31 cellular contexts compared by ENCODE assay signal in the genomic region with DNA sequence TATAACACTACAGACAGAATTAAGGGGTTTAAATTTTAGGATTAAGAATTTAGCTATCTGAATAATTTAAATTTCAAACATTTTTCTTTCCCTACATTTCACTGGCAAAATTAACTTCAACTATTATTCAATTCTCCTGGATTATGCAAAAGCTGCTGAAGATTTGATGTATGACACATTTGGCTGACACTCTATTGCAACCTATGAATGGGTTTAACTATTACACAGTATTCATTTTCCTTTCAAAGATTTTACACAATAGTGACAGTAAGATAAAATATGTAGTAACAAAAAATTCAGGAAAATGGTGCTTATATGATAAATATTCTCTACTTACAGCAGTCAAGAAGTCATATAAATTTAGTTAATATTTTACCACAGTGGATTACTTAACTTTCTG.
DNase-seq lines count a peak whose midpoint lies in the region; ATAC-seq, FAIRE-seq and TF ChIP-seq lines count a peak whose summit lies in the region.
"Had no signal": no experiment of that assay in that cellular context is flagged by ENCODE, and none has a peak within 500 bp of the region (broad histone marks: within the 10 kb centered on the region; RNA-seq: fewer than 3 reads in every experiment).

No MANE protein-coding gene starts in this region.

- H3K27me3 ChIP-seq in GM23248 (replicated peaks; ENCODE audit: insufficient read depth): no peaks in the 10 kb centered on the region
- no peaks in the 10 kb centered on the region for H3K27me3 ChIP-seq in pancreas
- H3K27me3 ChIP-seq: gastrocnemius medialis, testis had no signal

- ATAC-seq in activated CD8-positive, alpha-beta T cell treated with anti-CD3 and anti-CD28 coated beads for 36 hours: no peak
- ATAC-seq in activated CD8-positive, alpha-beta T cell treated with anti-CD3 and anti-CD28 coated beads, Interleukin-2, amount 10 ng/mL, durations not matched to agents 7 days and 5 days: no peak
- ATAC-seq in pancreas: no peak
- ATAC-seq: gastrocnemius medialis, GM23338, HepG2, lower lobe of right lung had no signal

- H3K27ac ChIP-seq in GM23248 (no peak overlapping the region), pancreas (no peak overlapping the region)
- H3K27ac ChIP-seq: gastrocnemius medialis, lower lobe of right lung, testis had no signal

- H3K4me3 Mint-ChIP-seq in activated CD8-positive, alpha-beta T cell treated with anti-CD3 and anti-CD28 coated beads for 36 hours: no peak overlapping the region
- H3K4me3 Mint-ChIP-seq in activated CD8-positive, alpha-beta T cell treated with anti-CD3 and anti-CD28 coated beads, Interleukin-2, amount 10 ng/mL, durations not matched to agents 7 days and 5 days: no peak overlapping the region
- no peak overlapping the region for H3K4me3 Mint-ChIP-seq in HFFc6
- H3K4me3 Mint-ChIP-seq: brain, GM23338 had no signal

- H3K27ac Mint-ChIP-seq in activated CD8-positive, alpha-beta T cell treated with anti-CD3 and anti-CD28 coated beads for 36 hours: peak overlapping the region; percentile 59
- H3K27ac Mint-ChIP-seq in activated CD8-positive, alpha-beta T cell treated with anti-CD3 and anti-CD28 coated beads, Interleukin-2, amount 10 ng/mL, durations not matched to agents 7 days and 5 days: no peak overlapping the region
- H3K27ac Mint-ChIP-seq in HFFc6: no peak overlapping the region
- H3K27ac Mint-ChIP-seq: GM23338 had no signal

- H3K9me3 ChIP-seq in GM23248 (ENCODE audit: low read depth): no peaks in the 10 kb centered on the region
- no peaks in the 10 kb centered on the region for H3K9me3 ChIP-seq in pancreas
- H3K9me3 ChIP-seq: gastrocnemius medialis, lower lobe of right lung, testis had no signal

- no peaks in the 10 kb centered on the region for H3K9me3 Mint-ChIP-seq in activated CD8-positive, alpha-beta T cell treated with anti-CD3 and anti-CD28 coated beads for 36 hours
- no peaks in the 10 kb centered on the region for H3K9me3 Mint-ChIP-seq in activated CD8-positive, alpha-beta T cell treated with anti-CD3 and anti-CD28 coated beads, Interleukin-2, amount 10 ng/mL, durations not matched to agents 7 days and 5 days (ENCODE audit: insufficient read depth)
- no peaks in the 10 kb centered on the region for H3K9me3 Mint-ChIP-seq in HFFc6
- H3K9me3 Mint-ChIP-seq: brain, GM23338, naive B cell had no signal

- intact Hi-C loops in activated CD8-positive, alpha-beta T cell treated with anti-CD3 and anti-CD28 coated beads for 36 hours (cut with micrococcal nuclease): no loop called here
- intact Hi-C loops in pancreas (cut with DNase I): no loop called here

- in situ Hi-C loops in GM23248 (cut with MboI): loop anchor here (25.0 kb wide), 1 partner anchor 588 kb away; no protein-coding TSS in a partner anchor

- H3K4me3 ChIP-seq in GM23248: no peak overlapping the region
- no peak overlapping the region for H3K4me3 ChIP-seq in fibroblast of pulmonary artery (replicated peaks; ENCODE audit: low read depth, low read length)
- no peak overlapping the region for H3K4me3 ChIP-seq in pancreas
- H3K4me3 ChIP-seq: gastrocnemius medialis, GM23338, lower lobe of right lung, testis had no signal

- POLR2A ChIA-PET in activated CD8-positive, alpha-beta T cell treated with anti-CD3 and anti-CD28 coated beads for 36 hours (lab: Charles Lee): no interaction called here
- POLR2A ChIA-PET in activated CD8-positive, alpha-beta T cell treated with anti-CD3 and anti-CD28 coated beads, Interleukin-2, amount 10 ng/mL, durations not matched to agents 7 days and 5 days (lab: Charles Lee): no interaction called here

- DNase-seq in activated CD8-positive, alpha-beta T cell treated with anti-CD3 and anti-CD28 coated beads for 36 hours: no peak
- no peak for DNase-seq in activated CD8-positive, alpha-beta T cell treated with anti-CD3 and anti-CD28 coated beads, Interleukin-2, amount 10 ng/mL, durations not matched to agents 7 days and 5 days
- peak; percentile 13 for DNase-seq in GM23248
- peak; percentile 11 for DNase-seq in fibroblast of pulmonary artery (ENCODE audit: low read depth)
- no peak for DNase-seq in pancreas
- no peak for DNase-seq in HFFc6
- DNase-seq in DMS53 treated with DMSO at 0.1 percent for 48 hours (lab: John Stamatoyannopoulos, UW; ENCODE audit: unreplicated experiment): no peak
- no peak for DNase-seq in NCI-H1048 (lab: John Stamatoyannopoulos, UW)
- DNase-seq: activated CD4-positive, CD25-positive, alpha-beta regulatory T cell treated with anti-CD3 and anti-CD28 coated beads, Interleukin-2, amount 50 U/mL, for 72 hours; activated CD8-positive, alpha-beta memory T cell treated with anti-CD3 and anti-CD28 coated beads for 24 hours; activated effector memory CD4-positive, alpha-beta T cell treated with anti-CD3 and anti-CD28 coated beads, Interleukin-2, amount 50 U/mL, for 16 hours; activated T-cell treated with anti-CD3 and anti-CD28 coated beads for 4 hours; amniotic stem cell; DMS153; gastrocnemius medialis; Karpas-422; kidney glomerular epithelial cell; lower lobe of right lung; midbrain; naive B cell; NCI-H1417; NCI-H2029; NCI-H510A treated with DMSO at 0.1 percent for 48 hours; small intestine; stimulated activated naive CD4-positive, alpha-beta T cell treated with Interleukin-2 at 50 U/mL for 16 hours; testis had no signal

- H3K36me3 ChIP-seq in GM23248 (ENCODE audit: low read depth) (peaks cover 4% of the 10 kb centered on the region; the same call in 1 of the 2 replicates), pancreas (peaks cover 3 to 37% (median 14%) of the 10 kb centered on the region in 3 donors)
- H3K36me3 ChIP-seq: gastrocnemius medialis had no signal

- peaks cover 65% of the 10 kb centered on the region for H3K4me1 Mint-ChIP-seq in activated CD8-positive, alpha-beta T cell treated with anti-CD3 and anti-CD28 coated beads for 36 hours (ENCODE audit: low read depth)
- H3K4me1 Mint-ChIP-seq in activated CD8-positive, alpha-beta T cell treated with anti-CD3 and anti-CD28 coated beads, Interleukin-2, amount 10 ng/mL, durations not matched to agents 7 days and 5 days (ENCODE audit: low read depth): peaks cover 59% of the 10 kb centered on the region
- peaks cover 19% of the 10 kb centered on the region for H3K4me1 Mint-ChIP-seq in HFFc6 (ENCODE audit: low read depth)

- no peaks in the 10 kb centered on the region for H3K9me2 ChIP-seq in GM23248 (ENCODE audit: insufficient read depth)

- no peaks in the 10 kb centered on the region for H3K79me2 ChIP-seq in GM23248 (ENCODE audit: insufficient read depth)

- H3K9ac ChIP-seq in GM23248: no peak overlapping the region

- H3K4me1 ChIP-seq in GM23248 (ENCODE audit: insufficient read depth) (no peaks in the 10 kb centered on the region), pancreas (peaks cover 3 to 17% (median 9%) of the 10 kb centered on the region in 3 donors)
- H3K4me1 ChIP-seq: gastrocnemius medialis, lower lobe of right lung, testis had no signal

- CTCF ChIA-PET in activated CD8-positive, alpha-beta T cell treated with anti-CD3 and anti-CD28 coated beads for 36 hours (lab: Charles Lee): interaction anchor here (1.0 to 1.2 kb wide), 4 partner anchors 13 to 26 kb away, joined by 3 to 5 read pairs (median 3); no protein-coding TSS in a partner anchor
- CTCF ChIA-PET in activated CD8-positive, alpha-beta T cell treated with anti-CD3 and anti-CD28 coated beads, Interleukin-2, amount 10 ng/mL, durations not matched to agents 7 days and 5 days (lab: Charles Lee): interaction anchor here (1.3 to 1.6 kb wide), 2 partner anchors 26 to 298 kb away, joined by 3 to 4 read pairs; no protein-coding TSS in a partner anchor

- H4K20me1 ChIP-seq in GM23248 (ENCODE audit: insufficient read depth): no peaks in the 10 kb centered on the region

- no peaks in the 10 kb centered on the region for H3F3A ChIP-seq in GM23248 (ENCODE audit: insufficient read depth)

- no peak overlapping the region for H2AFZ ChIP-seq in GM23248
- H2AFZ ChIP-seq: GM23338 had no signal

- peaks cover 60% of the 10 kb centered on the region for H3K36me3 Mint-ChIP-seq in activated CD8-positive, alpha-beta T cell treated with anti-CD3 and anti-CD28 coated beads for 36 hours (ENCODE audit: low read depth)
- peaks cover 75% of the 10 kb centered on the region for H3K36me3 Mint-ChIP-seq in activated CD8-positive, alpha-beta T cell treated with anti-CD3 and anti-CD28 coated beads, Interleukin-2, amount 10 ng/mL, durations not matched to agents 7 days and 5 days (ENCODE audit: low read depth)
- peaks cover 34% of the 10 kb centered on the region for H3K36me3 Mint-ChIP-seq in HFFc6 (ENCODE audit: low read depth)

- TF ChIP-seq CTCF in activated CD8-positive, alpha-beta T cell treated with anti-CD3 and anti-CD28 coated beads for 36 hours (IDR thresholded peaks at IDR 0.05): no peak
- TF ChIP-seq CTCF in fibroblast of pulmonary artery (IDR thresholded peaks at IDR 0.05; ENCODE audit: low read length, missing control alignments) (no peak), pancreas (IDR thresholded peaks at IDR 0.05) (no peak), HFFc6 (IDR thresholded peaks at IDR 0.05) (no peak)

- no peaks in the 10 kb centered on the region for H3K27me3 Mint-ChIP-seq in activated CD8-positive, alpha-beta T cell treated with anti-CD3 and anti-CD28 coated beads for 36 hours
- no peaks in the 10 kb centered on the region for H3K27me3 Mint-ChIP-seq in activated CD8-positive, alpha-beta T cell treated with anti-CD3 and anti-CD28 coated beads, Interleukin-2, amount 10 ng/mL, durations not matched to agents 7 days and 5 days (ENCODE audit: low read depth)
- H3K27me3 Mint-ChIP-seq in HFFc6 (ENCODE audit: insufficient read depth): no peaks in the 10 kb centered on the region
- H3K27me3 Mint-ChIP-seq: brain, naive B cell had no signal

- H3K4me2 ChIP-seq in GM23248 (ENCODE audit: unreplicated experiment): no peak overlapping the region
- H3K4me2 ChIP-seq: GM23338 had no signal

- peak; percentile 64 for FAIRE-seq in pancreas (lab: Jason Lieb, UNC)
- FAIRE-seq: endometrium, HepG2, small intestine, TTC549 had no signal

Comparison
In these comparisons a context has a peak if more than half of its experiments do, and no peak if none do; other contexts are left out.
1. DNase-seq: peak in GM23248 (single experiment) and fibroblast of pulmonary artery (single experiment); none in activated CD8-positive, alpha-beta T cell treated with anti-CD3 and anti-CD28 coated beads for 36 hours (single experiment), activated CD8-positive, alpha-beta T cell treated with anti-CD3 and anti-CD28 coated beads, Interleukin-2, amount 10 ng/mL, durations not matched to agents 7 days and 5 days (single experiment), pancreas (0 of 6), HFFc6 (single experiment), DMS53 treated with DMSO at 0.1 percent for 48 hours (single experiment) and NCI-H1048 (single experiment).